21 cellular contexts compared by ENCODE assay signal in the genomic region with DNA sequence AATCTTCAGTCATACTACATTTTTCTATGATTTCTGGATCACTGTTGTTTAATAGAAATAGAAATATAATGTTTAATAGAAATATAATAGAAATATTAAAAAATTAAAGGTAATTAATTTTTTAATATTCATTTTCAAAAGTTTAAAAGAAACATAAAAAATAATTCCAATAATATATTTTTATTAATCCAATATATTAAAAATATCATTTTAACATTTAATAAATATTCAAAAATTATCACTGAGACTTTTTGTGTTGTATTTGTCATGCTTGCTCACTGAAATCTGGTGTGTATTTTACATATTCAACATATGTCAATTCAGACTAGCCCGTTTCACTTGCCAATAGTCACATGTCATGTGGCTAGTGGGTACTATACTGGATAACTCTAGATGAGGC.
DNase-seq lines count a peak whose midpoint lies in the region; ATAC-seq, FAIRE-seq and TF ChIP-seq lines count a peak whose summit lies in the region.
"Had no signal": no experiment of that assay in that cellular context is flagged by ENCODE, and none has a peak within 500 bp of the region (broad histone marks: within the 10 kb centered on the region; RNA-seq: fewer than 3 reads in every experiment).

No MANE protein-coding gene starts in this region.

- H3K4me1 ChIP-seq in kidney (ENCODE audit: control insufficient read depth in 1 of 2, insufficient read depth in 1 of 2, low read depth in 1 of 2, low read length in 2 of 2), result no peaks in the 10 kb centered on the region

- no peak overlapping the region for H3K4me3 ChIP-seq in kidney (ENCODE audit: low read length in 2 of 2)
- H3K4me3 ChIP-seq: GM23338 had no signal

- H3K36me3 ChIP-seq in kidney (ENCODE audit: control insufficient read depth in 1 of 2, insufficient read depth in 2 of 2, low read length in 2 of 2), result no peaks in the 10 kb centered on the region

- no peak for DNase-seq in RCC 7860 (ENCODE audit: low spot score)
- DNase-seq in kidney, result no peak
- DNase-seq in SW 1271 (lab: John Stamatoyannopoulos, UW), result no peak
- DNase-seq in UCSD-AML1 (lab: John Stamatoyannopoulos, UW; ENCODE audit: unreplicated experiment), result no peak
- DNase-seq: 8988T; C1 segment of cervical spinal cord; Calu3; CD4-positive, alpha-beta memory T cell; COR-L47; DMS79; EL; GF-D8; H9 had no signal

- H3K9ac ChIP-seq in kidney (ENCODE audit: low read length in 2 of 2), result no peak overlapping the region

- FAIRE-seq in A204.1 (lab: Jason Lieb, UNC) (peak; percentile 97), RCC 7860 (lab: Jason Lieb, UNC) (peak; percentile 84), colon (lab: Jason Lieb, UNC) (peak; percentile 90), kidney (lab: Jason Lieb, UNC) (peak; percentile 97)
- FAIRE-seq: GM12892, GM19239 had no signal

- TF ChIP-seq CTCF in kidney (IDR thresholded peaks at IDR 0.05; ENCODE audit: borderline replicate concordance, extremely low read depth, insufficient read depth), result no peak

- intact Hi-C loops in kidney (cut with DNase I), result no loop called here

- no peak overlapping the region for H3K27ac ChIP-seq in kidney (ENCODE audit: low read depth in 2 of 2, low read length in 2 of 2)

- no peak for ATAC-seq in HG02981 (IDR thresholded peaks at IDR 0.05; ENCODE audit: unreplicated experiment)
- ATAC-seq in GM21786 (IDR thresholded peaks at IDR 0.05; ENCODE audit: unreplicated experiment), result no peak
- ATAC-seq: GM23338, HCT116 had no signal

- no peaks in the 10 kb centered on the region for H3K9me3 ChIP-seq in kidney (ENCODE audit: control insufficient read depth in 1 of 2, low read length in 2 of 2)
